ENCODE assay signal across 17 cellular contexts in genomic region chr4:2660596-2661211, GRCh38.
DNase-seq lines count a peak whose midpoint lies in the region; ATAC-seq and TF ChIP-seq lines count a peak whose summit lies in the region.
"Had no signal": no experiment of that assay in that cellular context is flagged by ENCODE, and none has a peak within 500 bp of the region (broad histone marks: within the 10 kb centered on the region; RNA-seq: fewer than 3 reads in every experiment).

No MANE protein-coding gene starts in this region.

- H3K9me3 Mint-ChIP-seq in H9 (no peaks in the 10 kb centered on the region), CD14-positive monocyte (no peaks in the 10 kb centered on the region)
- H3K9me3 Mint-ChIP-seq: activated CD4-positive, alpha-beta memory T cell treated with anti-CD3 and anti-CD28 coated beads, Interleukin-2, amount 10 ng/mL, durations not matched to agents 7 days and 5 days; IgD-negative memory B cell; neural crest cell; stimulated activated naive CD8-positive, alpha-beta T cell treated with anti-CD3 and anti-CD28 coated beads, Interleukin-15, amount 100 ng/mL, for 72 hours had no signal

- no peaks in the 10 kb centered on the region for H3K23me2 ChIP-seq in H9 (ENCODE audit: insufficient read length, low read depth, low read length, poor library complexity, severe bottlenecking)

- 42% methylated on average over 8 of the region's 8 CpGs for WGBS in right cardiac atrium
- no CpG with 5 or more reads among the region's 8 CpGs for WGBS in H9 (ENCODE audit: extremely low coverage, insufficient read length, low lambda C conversion rate)

- no peak overlapping the region for H3K4ac ChIP-seq in H9 (ENCODE audit: low read depth, low read length)

- H3K4me2 ChIP-seq in H9 (ENCODE audit: insufficient read depth, insufficient read length, low read length): no peak overlapping the region

- H3K27ac ChIP-seq in dorsolateral prefrontal cortex (peak overlapping the region in 53 of 59 donors; percentile 3 to 82 (median 56)), right cardiac atrium (ENCODE audit: low read length) (peak overlapping the region; percentile 44), H9 (ENCODE audit: insufficient read length, low read depth, low read length) (no peak overlapping the region)

- no peak overlapping the region for H2BK5ac ChIP-seq in H9 (ENCODE audit: insufficient read length, low read length)

- H3K9me3 ChIP-seq in right cardiac atrium (ENCODE audit: control insufficient read depth, low read length) (no peaks in the 10 kb centered on the region), H9 (ENCODE audit: control insufficient read depth, low read depth, low read length) (no peaks in the 10 kb centered on the region)
- H3K9me3 ChIP-seq: Caco-2 had no signal

- H2BK20ac ChIP-seq in H9 (ENCODE audit: low read depth, low read length, poor library complexity, severe bottlenecking): no peak overlapping the region

- H2AFZ ChIP-seq in H9 (ENCODE audit: low read length): no peak overlapping the region

- no peak overlapping the region for H2BK12ac ChIP-seq in H9 (ENCODE audit: insufficient read length, low read depth, low read length)

- no peak overlapping the region for H2AK5ac ChIP-seq in H9 (ENCODE audit: insufficient read length, low read length)

- H3K27ac Mint-ChIP-seq in H9 (no peak overlapping the region), CD14-positive monocyte (peak overlapping the region in 1 of 7 donors; percentile 8)
- H3K27ac Mint-ChIP-seq: activated CD4-positive, alpha-beta memory T cell treated with anti-CD3 and anti-CD28 coated beads, Interleukin-2, amount 10 ng/mL, durations not matched to agents 7 days and 5 days had no signal

- H3K4me3 ChIP-seq in dorsolateral prefrontal cortex (no peak overlapping the region), right cardiac atrium (ENCODE audit: low read length) (no peak overlapping the region)

- no peak overlapping the region for H2BK120ac ChIP-seq in H9 (ENCODE audit: low read depth, low read length, poor library complexity, severe bottlenecking)

- H3K36me3 Mint-ChIP-seq in H9 (ENCODE audit: insufficient read depth in 1 of 3, low read depth in 3 of 3): peaks cover 41 to 77% (median 62%) of the 10 kb centered on the region in 3 experiments; a peak in 6 of 7 replicates
- peaks cover 79 to 91% of the 10 kb centered on the region in 2 donors for H3K36me3 Mint-ChIP-seq in CD14-positive monocyte

- H3K23ac ChIP-seq in H9 (ENCODE audit: insufficient read length, low read depth, low read length): no peak overlapping the region

- no peak overlapping the region for H2BK15ac ChIP-seq in H9 (ENCODE audit: low read depth, low read length)

- DNase-seq in EH (ENCODE audit: low read depth): peak; percentile 9
- DNase-seq in dorsolateral prefrontal cortex: no peak
- DNase-seq in right cardiac atrium: no peak
- no peak for DNase-seq in sciatic nerve (ENCODE audit: low spot score)
- DNase-seq in NCI-H2171 (lab: John Stamatoyannopoulos, UW): no peak
- no peak for DNase-seq in H9
- no peak for DNase-seq in CD14-positive monocyte (ENCODE audit: low spot score)
- DNase-seq in activated effector memory CD4-positive, alpha-beta T cell treated with Interleukin-2 at 50 U/mL for 16 hours: no peak
- DNase-seq: activated CD4-positive, alpha-beta memory T cell treated with anti-CD3 and anti-CD28 coated beads, Interleukin-2, amount 10 ng/mL, durations not matched to agents 7 days and 5 days; activated gamma-delta T cell treated with Interleukin-2 at 50 U/mL for 16 hours; Caco-2; central memory CD4-positive, alpha-beta T cell; erythroblast; small intestine; stimulated activated naive CD8-positive, alpha-beta T cell treated with anti-CD3 and anti-CD28 coated beads, Interleukin-15, amount 100 ng/mL, for 72 hours had no signal

- H3T11ph ChIP-seq in H9 (ENCODE audit: low read length): no peak overlapping the region

- ATAC-seq in right cardiac atrium (peak; percentile 45 to 48), sciatic nerve (peak; percentile 56)
- ATAC-seq: stimulated activated naive CD8-positive, alpha-beta T cell treated with anti-CD3 and anti-CD28 coated beads, Interleukin-15, amount 100 ng/mL, for 72 hours had no signal

- no peaks in the 10 kb centered on the region for H3K27me3 ChIP-seq in dorsolateral prefrontal cortex
- no peaks in the 10 kb centered on the region for H3K27me3 ChIP-seq in right cardiac atrium (ENCODE audit: control insufficient read depth, insufficient read depth)
- H3K27me3 ChIP-seq in H9 (ENCODE audit: insufficient read depth, low read length): no peaks in the 10 kb centered on the region

- no peak overlapping the region for H3K4me3 Mint-ChIP-seq in H9
- no peak overlapping the region for H3K4me3 Mint-ChIP-seq in CD14-positive monocyte
- H3K4me3 Mint-ChIP-seq: activated CD4-positive, alpha-beta memory T cell treated with anti-CD3 and anti-CD28 coated beads, Interleukin-2, amount 10 ng/mL, durations not matched to agents 7 days and 5 days; IgD-negative memory B cell; neural crest cell; stimulated activated naive CD8-positive, alpha-beta T cell treated with anti-CD3 and anti-CD28 coated beads, Interleukin-15, amount 100 ng/mL, for 72 hours had no signal

- H3K79me2 ChIP-seq in H9 (ENCODE audit: insufficient read depth, low read length): no peaks in the 10 kb centered on the region; the same call in 1 of the 2 replicates

- H4K8ac ChIP-seq in H9 (replicated peaks; ENCODE audit: insufficient read length, low read depth, low read length): no peak overlapping the region

- H3K14ac ChIP-seq in H9 (ENCODE audit: insufficient read depth, low read length): no peak overlapping the region

- no peak overlapping the region for H3K18ac ChIP-seq in H9 (ENCODE audit: insufficient read length, low read depth, low read length)

- TF ChIP-seq CTCF in dorsolateral prefrontal cortex (IDR thresholded peaks at IDR 0.05 in 54 of 56, conservative IDR thresholded peaks at IDR 0.05 in 2 of 56; ENCODE audit: low read depth in 1 of 56, partially characterized antibody in 56 of 56): no peak
- TF ChIP-seq CTCF in H9 (conservative IDR thresholded peaks at IDR 0.05): no peak
- no peak for TF ChIP-seq CTCF in CD14-positive monocyte (IDR thresholded peaks at IDR 0.05)

- no peaks in the 10 kb centered on the region for H3K79me1 ChIP-seq in H9 (ENCODE audit: insufficient read depth, low read depth, low read length, poor library complexity, severe bottlenecking)

- H4K91ac ChIP-seq in H9 (ENCODE audit: insufficient read length, low read depth, low read length): no peak overlapping the region

- H4K5ac ChIP-seq in H9 (ENCODE audit: insufficient read length, low read depth, low read length): no peak overlapping the region

- H3K56ac ChIP-seq in H9 (ENCODE audit: insufficient read length, low read depth, low read length): no peak overlapping the region

- intact Hi-C loops in dorsolateral prefrontal cortex (cut with DNase I) (no loop called here), right cardiac atrium (cut with DNase I) (no loop called here), sciatic nerve (cut with DNase I) (no loop called here), CD14-positive monocyte (cut with micrococcal nuclease) (no loop called here)

- peaks cover 5% of the 10 kb centered on the region for H3K4me1 ChIP-seq in right cardiac atrium (ENCODE audit: control insufficient read depth, insufficient read depth, low read length)
- H3K4me1 ChIP-seq in H9 (ENCODE audit: insufficient read depth, low read length): no peaks in the 10 kb centered on the region

- no peaks in the 10 kb centered on the region for H4K20me1 ChIP-seq in H9 (ENCODE audit: control insufficient read depth, insufficient read depth, insufficient read length)

- H3K4me1 Mint-ChIP-seq in H9 (no peaks in the 10 kb centered on the region), CD14-positive monocyte (peaks cover 3% of the 10 kb centered on the region)
- H3K4me1 Mint-ChIP-seq: activated CD4-positive, alpha-beta memory T cell treated with anti-CD3 and anti-CD28 coated beads, Interleukin-2, amount 10 ng/mL, durations not matched to agents 7 days and 5 days; neural crest cell; stimulated activated naive CD8-positive, alpha-beta T cell treated with anti-CD3 and anti-CD28 coated beads, Interleukin-15, amount 100 ng/mL, for 72 hours had no signal

- no peaks in the 10 kb centered on the region for H3K27me3 Mint-ChIP-seq in H9 (ENCODE audit: low read depth)
- no peaks in the 10 kb centered on the region for H3K27me3 Mint-ChIP-seq in CD14-positive monocyte (ENCODE audit: low read depth in 3 of 3)
- H3K27me3 Mint-ChIP-seq: activated CD4-positive, alpha-beta memory T cell treated with anti-CD3 and anti-CD28 coated beads, Interleukin-2, amount 10 ng/mL, durations not matched to agents 7 days and 5 days; IgD-negative memory B cell; stimulated activated naive CD8-positive, alpha-beta T cell treated with anti-CD3 and anti-CD28 coated beads, Interleukin-15, amount 100 ng/mL, for 72 hours had no signal

- no peak overlapping the region for H3K9ac ChIP-seq in H9 (ENCODE audit: extremely low read depth, insufficient read length, low read length)
